ENCODE assay signal across 22 cellular contexts in the genomic region with DNA sequence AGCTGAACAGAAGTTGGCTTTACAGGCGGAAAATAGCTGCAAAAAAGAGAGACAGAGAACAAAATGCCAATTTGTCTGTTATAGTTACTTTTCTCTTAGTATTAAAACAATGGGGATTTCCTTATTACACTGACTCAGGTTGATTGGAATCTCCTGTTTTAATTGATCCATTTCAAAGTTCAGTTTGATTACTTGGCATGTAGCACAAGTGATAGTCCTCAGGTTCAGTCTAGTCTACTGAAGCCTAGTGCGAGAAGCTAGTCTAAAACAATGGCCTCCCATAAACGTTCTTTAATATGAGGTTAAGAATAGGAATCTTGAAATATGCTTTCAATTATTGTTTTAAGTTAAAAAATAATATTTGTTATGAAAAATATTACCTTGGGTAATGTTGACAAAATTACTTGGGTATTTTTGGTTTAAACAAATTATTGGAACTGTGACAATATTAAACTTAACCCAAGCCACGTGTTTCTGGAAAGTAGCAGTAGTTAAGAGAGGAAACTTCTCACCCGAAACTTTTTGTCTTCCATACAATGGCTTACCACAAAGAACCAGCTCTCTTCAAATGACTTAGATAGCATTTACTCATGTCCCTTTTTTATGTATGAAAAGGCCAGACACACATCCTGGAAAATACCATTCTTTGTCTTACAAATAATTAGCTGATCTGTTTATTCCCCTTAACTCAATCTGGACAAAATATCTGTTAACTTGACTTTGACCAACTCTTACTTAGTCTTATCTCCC.
"Had no signal": no experiment of that assay in that cellular context is flagged by ENCODE, and none has a peak within 500 bp of the region (broad histone marks: within the 10 kb centered on the region; RNA-seq: fewer than 3 reads in every experiment).

No MANE protein-coding gene starts in this region.

- ATAC-seq: activated CD8-positive, alpha-beta T cell treated with anti-CD3 and anti-CD28 coated beads for 36 hours; left lung; natural killer cell treated with Interleukin-12 subunit alpha and Interleukin-12 subunit beta and Interleukin-15 and Interleukin-18, amount 100 ng/mL, for 72 hours; right cardiac atrium; T-helper 17 cell; upper lobe of right lung had no signal

- H3K4me3 Mint-ChIP-seq: activated CD4-positive, alpha-beta T cell treated with anti-CD3 and anti-CD28 coated beads, Interleukin-2, amount 10 ng/mL, durations not matched to agents 7 days and 5 days; activated CD8-positive, alpha-beta T cell treated with anti-CD3 and anti-CD28 coated beads for 36 hours; activated naive CD8-positive, alpha-beta T cell; brain; natural killer cell treated with Interleukin-12 subunit alpha and Interleukin-12 subunit beta and Interleukin-15 and Interleukin-18, amount 100 ng/mL, for 72 hours; T-helper 17 cell had no signal

- H3K9me3 Mint-ChIP-seq: activated CD4-positive, alpha-beta T cell treated with anti-CD3 and anti-CD28 coated beads, Interleukin-2, amount 10 ng/mL, durations not matched to agents 7 days and 5 days had no signal

- H3K27ac Mint-ChIP-seq: activated CD4-positive, alpha-beta T cell treated with anti-CD3 and anti-CD28 coated beads, Interleukin-2, amount 10 ng/mL, durations not matched to agents 7 days and 5 days; activated CD8-positive, alpha-beta T cell treated with anti-CD3 and anti-CD28 coated beads for 36 hours; activated naive CD8-positive, alpha-beta T cell; brain; natural killer cell treated with Interleukin-12 subunit alpha and Interleukin-12 subunit beta and Interleukin-15 and Interleukin-18, amount 100 ng/mL, for 72 hours; T-helper 17 cell had no signal

- H3K27me3 Mint-ChIP-seq: activated CD4-positive, alpha-beta T cell treated with anti-CD3 and anti-CD28 coated beads, Interleukin-2, amount 10 ng/mL, durations not matched to agents 7 days and 5 days; activated CD8-positive, alpha-beta T cell treated with anti-CD3 and anti-CD28 coated beads for 36 hours; natural killer cell treated with Interleukin-12 subunit alpha and Interleukin-12 subunit beta and Interleukin-15 and Interleukin-18, amount 100 ng/mL, for 72 hours; T-helper 17 cell had no signal

- H3K4me1 Mint-ChIP-seq: activated CD4-positive, alpha-beta T cell treated with anti-CD3 and anti-CD28 coated beads, Interleukin-2, amount 10 ng/mL, durations not matched to agents 7 days and 5 days; T-helper 17 cell had no signal

- DNase-seq: activated CD4-positive, alpha-beta T cell treated with anti-CD3 and anti-CD28 coated beads for 1 hour; activated CD4-positive, alpha-beta T cell treated with anti-CD3 and anti-CD28 coated beads, Interleukin-2, amount 10 ng/mL, durations not matched to agents 7 days and 5 days; activated CD8-positive, alpha-beta T cell treated with anti-CD3 and anti-CD28 coated beads for 36 hours; activated effector memory CD4-positive, alpha-beta T cell treated with Interleukin-2 at 50 U/mL for 16 hours; activated naive CD4-positive, alpha-beta T cell treated with Interleukin-2 at 50 U/mL for 16 hours; cerebellar nuclear complex; colonic mucosa; effector CD8-positive, alpha-beta T cell; kidney glomerular epithelial cell; left lung; mesendoderm; right cardiac atrium; stimulated activated CD4-positive, alpha-beta T cell treated with anti-CD3 and anti-CD28 coated beads, Interleukin-12 subunit alpha, Interleukin-12 subunit beta, amount 100 ng/mL, for 4 hours; stimulated activated CD4-positive, alpha-beta T cell treated with anti-CD3 and anti-CD28 coated beads, Interleukin-4, amount 100 ng/mL, for 1 hour; stomach; T-helper 17 cell; T1000; thyroid gland; upper lobe of right lung had no signal
